25 cellular contexts compared by ENCODE assay signal in the genomic region with DNA sequence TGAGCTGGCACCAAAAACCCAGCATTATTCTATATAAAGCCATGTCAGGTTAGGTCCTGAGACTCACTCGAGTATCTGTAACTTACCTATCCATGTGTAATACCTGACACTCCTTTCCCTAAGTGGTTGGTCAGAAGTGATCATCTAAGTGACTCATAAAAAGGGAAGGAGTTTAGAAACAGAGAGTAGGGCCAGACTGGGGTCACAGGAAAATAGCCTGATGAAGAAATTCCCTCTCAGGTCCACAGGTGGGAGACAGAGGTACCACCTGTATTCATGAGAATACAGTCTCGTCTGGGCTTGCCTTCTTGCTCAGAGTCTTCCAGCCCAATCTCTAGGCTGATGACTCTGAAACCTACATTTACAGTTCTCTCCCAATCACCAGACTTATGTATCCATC.
A peak's percentile ranks its signal among the peaks of the same experiment; 100 is the strongest.
DNase-seq lines count a peak whose midpoint lies in the region; ATAC-seq and TF ChIP-seq lines count a peak whose summit lies in the region.
"Had no signal": no experiment of that assay in that cellular context is flagged by ENCODE, and none has a peak within 500 bp of the region (broad histone marks: within the 10 kb centered on the region; RNA-seq: fewer than 3 reads in every experiment).

No MANE protein-coding gene starts in this region.

- CTCF ChIA-PET in activated CD4-positive, alpha-beta memory T cell treated with anti-CD3 and anti-CD28 coated beads for 36 hours (lab: Charles Lee): no interaction called here

- H3K27ac ChIP-seq in epithelial cell of prostate: peak overlapping the region; percentile 86
- no peak overlapping the region for H3K27ac ChIP-seq in smooth muscle cell (ENCODE audit: low read depth)
- H3K27ac ChIP-seq in dorsolateral prefrontal cortex: no peak overlapping the region
- H3K27ac ChIP-seq: cardiac muscle cell, thyroid gland had no signal

- no peaks in the 10 kb centered on the region for H3K36me3 ChIP-seq in smooth muscle cell (ENCODE audit: low read depth)
- H3K36me3 ChIP-seq: cardiac muscle cell, HAP-1, thyroid gland had no signal

- POLR2A ChIA-PET in activated CD4-positive, alpha-beta memory T cell treated with anti-CD3 and anti-CD28 coated beads for 36 hours (lab: Charles Lee): no interaction called here

- no peaks in the 10 kb centered on the region for H4K20me1 ChIP-seq in smooth muscle cell (ENCODE audit: low read depth)

- no peaks in the 10 kb centered on the region for H3K27me3 ChIP-seq in smooth muscle cell (ENCODE audit: low read depth)
- peaks cover 0 to 37% (median 6%) of the 10 kb centered on the region in 45 donors for H3K27me3 ChIP-seq in dorsolateral prefrontal cortex
- H3K27me3 ChIP-seq: cardiac muscle cell, thyroid gland had no signal

- DNase-seq in stimulated activated naive CD8-positive, alpha-beta T cell treated with anti-CD3 and anti-CD28 coated beads, Interleukin-15, Interleukin-2, amounts not matched to agents 100 U/mL and 50 U/mL, for 24 hours: no peak
- DNase-seq in activated CD4-positive, alpha-beta memory T cell treated with anti-CD3 and anti-CD28 coated beads for 36 hours: no peak
- DNase-seq in epithelial cell of prostate (ENCODE audit: low read depth, low spot score) (peak; percentile 66), smooth muscle cell (lab: John Stamatoyannopoulos, UW; ENCODE audit: unreplicated experiment) (no peak), dorsolateral prefrontal cortex (no peak), CD1c-positive myeloid dendritic cell (ENCODE audit: extremely low spot score) (no peak)
- DNase-seq: activated CD4-positive, CD25-positive, alpha-beta regulatory T cell treated with anti-CD3 and anti-CD28 coated beads, Interleukin-2, amount 50 U/mL, for 72 hours; activated gamma-delta T cell treated with Interleukin-2 at 50 U/mL for 16 hours; amniotic stem cell; CD8-positive, alpha-beta memory T cell; dermis blood vessel endothelial cell; DND-41; foreskin fibroblast; hypothalamus; KG1; mesendoderm; NCI-H187 treated with DMSO at 0.1 percent for 48 hours; stimulated activated naive B cell treated with anti-CD40 and anti-IgM and Interleukin-4, amounts not matched to agents 10 μg/mL and 1 μg/mL and 100 μg/mL, for 72 hours; thyroid gland had no signal

- H3K27ac Mint-ChIP-seq in stimulated activated naive CD8-positive, alpha-beta T cell treated with anti-CD3 and anti-CD28 coated beads, Interleukin-15, Interleukin-2, amounts not matched to agents 100 ng/mL and 50 ng/mL, for 24 hours: peak overlapping the region; percentile 8
- peak overlapping the region; percentile 6 for H3K27ac Mint-ChIP-seq in activated CD4-positive, alpha-beta memory T cell treated with anti-CD3 and anti-CD28 coated beads for 36 hours
- H3K27ac Mint-ChIP-seq: nephron; stimulated activated naive B cell treated with anti-CD40 and anti-IgM and Interleukin-4, amounts not matched to agents 10 μg/mL and 1 μg/mL and 100 μg/mL, for 72 hours had no signal

- H3K4me1 ChIP-seq in smooth muscle cell (ENCODE audit: low read depth): no peaks in the 10 kb centered on the region

- H3K27me3 Mint-ChIP-seq in stimulated activated naive CD8-positive, alpha-beta T cell treated with anti-CD3 and anti-CD28 coated beads, Interleukin-15, Interleukin-2, amounts not matched to agents 100 ng/mL and 50 ng/mL, for 24 hours: no peaks in the 10 kb centered on the region
- no peaks in the 10 kb centered on the region for H3K27me3 Mint-ChIP-seq in activated CD4-positive, alpha-beta memory T cell treated with anti-CD3 and anti-CD28 coated beads for 36 hours
- H3K27me3 Mint-ChIP-seq: CD8-positive, alpha-beta memory T cell; stimulated activated naive B cell treated with anti-CD40 and anti-IgM and Interleukin-4, amounts not matched to agents 10 μg/mL and 1 μg/mL and 100 μg/mL, for 72 hours had no signal

- 48% methylated on average over 2 of the region's 2 CpGs for WGBS in smooth muscle cell (ENCODE audit: low lambda C conversion rate)

- no peak overlapping the region for H3K4me2 ChIP-seq in smooth muscle cell

- H3K4me1 Mint-ChIP-seq in stimulated activated naive CD8-positive, alpha-beta T cell treated with anti-CD3 and anti-CD28 coated beads, Interleukin-15, Interleukin-2, amounts not matched to agents 100 ng/mL and 50 ng/mL, for 24 hours (ENCODE audit: low read depth): peaks cover 74% of the 10 kb centered on the region
- H3K4me1 Mint-ChIP-seq in activated CD4-positive, alpha-beta memory T cell treated with anti-CD3 and anti-CD28 coated beads for 36 hours (ENCODE audit: low read depth): peaks cover 74% of the 10 kb centered on the region

- ATAC-seq in stimulated activated naive CD8-positive, alpha-beta T cell treated with anti-CD3 and anti-CD28 coated beads, Interleukin-15, Interleukin-2, amounts not matched to agents 100 U/mL and 50 U/mL, for 24 hours: no peak
- no peak for ATAC-seq in GM18517 (IDR thresholded peaks at IDR 0.05; ENCODE audit: unreplicated experiment)
- ATAC-seq: SK-N-SH treated with all-trans-retinoic acid at 6 μM for 48 hours; stimulated activated naive B cell treated with anti-CD40 and anti-IgM and Interleukin-4, amounts not matched to agents 10 μg/mL and 1 μg/mL and 100 μg/mL, for 72 hours had no signal

- TF ChIP-seq CTCF in smooth muscle cell (IDR thresholded peaks at IDR 0.05; ENCODE audit: borderline replicate concordance, insufficient read depth, poor library complexity, severe bottlenecking) (no peak), dorsolateral prefrontal cortex (IDR thresholded peaks at IDR 0.05 in 54 of 56, conservative IDR thresholded peaks at IDR 0.05 in 2 of 56; ENCODE audit: low read depth in 1 of 56, partially characterized antibody in 56 of 56) (no peak)

- H3K36me3 Mint-ChIP-seq in stimulated activated naive CD8-positive, alpha-beta T cell treated with anti-CD3 and anti-CD28 coated beads, Interleukin-15, Interleukin-2, amounts not matched to agents 100 ng/mL and 50 ng/mL, for 24 hours (ENCODE audit: low read depth): peaks cover 45% of the 10 kb centered on the region
- peaks cover 21% of the 10 kb centered on the region for H3K36me3 Mint-ChIP-seq in activated CD4-positive, alpha-beta memory T cell treated with anti-CD3 and anti-CD28 coated beads for 36 hours

- no peaks in the 10 kb centered on the region for H3K9me3 Mint-ChIP-seq in stimulated activated naive CD8-positive, alpha-beta T cell treated with anti-CD3 and anti-CD28 coated beads, Interleukin-15, Interleukin-2, amounts not matched to agents 100 ng/mL and 50 ng/mL, for 24 hours
- no peaks in the 10 kb centered on the region for H3K9me3 Mint-ChIP-seq in activated CD4-positive, alpha-beta memory T cell treated with anti-CD3 and anti-CD28 coated beads for 36 hours
- H3K9me3 Mint-ChIP-seq: CD8-positive, alpha-beta memory T cell had no signal

- no peaks in the 10 kb centered on the region for H3F3A ChIP-seq in smooth muscle cell (ENCODE audit: low read depth)

- intact Hi-C loops in activated CD4-positive, alpha-beta memory T cell treated with anti-CD3 and anti-CD28 coated beads for 36 hours (cut with micrococcal nuclease): no loop called here
- intact Hi-C loops in dorsolateral prefrontal cortex (cut with DNase I): loop anchor here (10.0 kb wide), 2 partner anchors 48 to 208 kb away; a partner anchor contains a TSS

- H2AFZ ChIP-seq in smooth muscle cell (ENCODE audit: low read depth): no peak overlapping the region

- H3K4me3 Mint-ChIP-seq in stimulated activated naive CD8-positive, alpha-beta T cell treated with anti-CD3 and anti-CD28 coated beads, Interleukin-15, Interleukin-2, amounts not matched to agents 100 ng/mL and 50 ng/mL, for 24 hours: no peak overlapping the region
- no peak overlapping the region for H3K4me3 Mint-ChIP-seq in activated CD4-positive, alpha-beta memory T cell treated with anti-CD3 and anti-CD28 coated beads for 36 hours
- H3K4me3 Mint-ChIP-seq: CD8-positive, alpha-beta memory T cell; nephron; stimulated activated naive B cell treated with anti-CD40 and anti-IgM and Interleukin-4, amounts not matched to agents 10 μg/mL and 1 μg/mL and 100 μg/mL, for 72 hours had no signal

- H3K79me2 ChIP-seq in smooth muscle cell (ENCODE audit: low read depth): no peaks in the 10 kb centered on the region

- H3K4me3 ChIP-seq in smooth muscle cell (no peak overlapping the region), dorsolateral prefrontal cortex (no peak overlapping the region)
- H3K4me3 ChIP-seq: cardiac muscle cell, HAP-1, thyroid gland had no signal

- H3K9me3 ChIP-seq in smooth muscle cell (replicated peaks; ENCODE audit: low read depth): no peaks in the 10 kb centered on the region
- H3K9me3 ChIP-seq: HAP-1, thyroid gland had no signal

- H3K9ac ChIP-seq in smooth muscle cell (ENCODE audit: low read depth): no peak overlapping the region
